In the genomic region with DNA sequence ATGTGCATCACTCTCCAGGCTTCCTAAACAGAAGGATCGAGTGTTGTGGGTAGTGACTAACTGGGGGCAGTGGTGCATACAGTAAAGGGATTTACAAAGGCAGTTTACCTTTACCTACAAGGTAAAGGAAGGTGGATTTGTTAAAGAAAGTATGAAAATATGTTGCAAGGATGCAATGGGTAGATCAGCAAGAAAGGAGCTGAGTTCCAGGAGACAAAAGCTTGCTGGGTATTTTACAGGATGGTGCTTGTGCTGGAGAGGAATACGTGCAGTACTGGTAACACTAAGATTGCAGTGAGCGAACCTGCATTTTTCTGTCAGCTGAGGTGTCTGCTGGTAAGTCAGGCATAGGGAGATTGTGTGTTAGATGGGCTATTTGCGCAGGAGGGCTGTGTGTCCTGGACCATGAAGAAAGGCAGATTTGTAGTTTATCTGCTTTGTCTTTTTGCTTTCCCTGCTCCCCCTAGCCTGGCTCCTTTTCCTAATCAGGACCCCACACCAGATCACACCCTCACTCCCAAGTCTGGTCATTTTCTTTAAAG, we compare ENCODE assay signal across 22 cellular contexts.
A peak's percentile ranks its signal among the peaks of the same experiment; 100 is the strongest.
DNase-seq lines count a peak whose midpoint lies in the region; ATAC-seq and TF ChIP-seq lines count a peak whose summit lies in the region.
"Had no signal": no experiment of that assay in that cellular context is flagged by ENCODE, and none has a peak within 500 bp of the region (broad histone marks: within the 10 kb centered on the region; RNA-seq: fewer than 3 reads in every experiment).

No MANE protein-coding gene starts in this region.

- no peaks in the 10 kb centered on the region for H3K36me3 Mint-ChIP-seq in neural crest cell (ENCODE audit: low read depth)
- H3K36me3 Mint-ChIP-seq: CD4-positive, CD25-positive, alpha-beta regulatory T cell; CD8-positive, alpha-beta memory T cell; IgD-negative memory B cell had no signal

- H3K4me1 ChIP-seq in stomach smooth muscle (ENCODE audit: control insufficient read depth, insufficient read depth, low read length), result peaks cover 21% of the 10 kb centered on the region
- H3K4me1 ChIP-seq: BE2C, HAP-1 had no signal

- H3K4me3 Mint-ChIP-seq in neural crest cell, result no peak overlapping the region
- H3K4me3 Mint-ChIP-seq: CD4-positive, CD25-positive, alpha-beta regulatory T cell; CD8-positive, alpha-beta memory T cell; IgD-negative memory B cell had no signal

- no peaks in the 10 kb centered on the region for H3K27me3 ChIP-seq in stomach smooth muscle (ENCODE audit: control insufficient read depth in 1 of 2, insufficient read depth in 2 of 2, low read length in 2 of 2)
- H3K27me3 ChIP-seq: BE2C had no signal

- no peak overlapping the region for H3K4me3 ChIP-seq in stomach smooth muscle (ENCODE audit: low read length in 2 of 2)
- H3K4me3 ChIP-seq: GM12878, GM23248, HAP-1 had no signal

- ATAC-seq in HG03439 (IDR thresholded peaks at IDR 0.05; ENCODE audit: unreplicated experiment), result no peak
- ATAC-seq in GM21737 (IDR thresholded peaks at IDR 0.05; ENCODE audit: unreplicated experiment), result no peak
- no peak for ATAC-seq in HG02840 (IDR thresholded peaks at IDR 0.05; ENCODE audit: low FRiP score, unreplicated experiment)
- ATAC-seq: GM12878, HepG2 had no signal

- H3K4me1 Mint-ChIP-seq in neural crest cell, result no peaks in the 10 kb centered on the region
- H3K4me1 Mint-ChIP-seq: CD4-positive, CD25-positive, alpha-beta regulatory T cell; IgD-negative memory B cell had no signal

- H3K9me3 Mint-ChIP-seq in neural crest cell, result no peaks in the 10 kb centered on the region
- H3K9me3 Mint-ChIP-seq: CD4-positive, CD25-positive, alpha-beta regulatory T cell; IgD-negative memory B cell had no signal

- peaks cover 5% of the 10 kb centered on the region for H3K27me3 Mint-ChIP-seq in neural crest cell (ENCODE audit: low read depth)

- H3K27ac Mint-ChIP-seq in neural crest cell (ENCODE audit: unreplicated experiment), result peak overlapping the region; percentile 36
- H3K27ac Mint-ChIP-seq: CD4-positive, CD25-positive, alpha-beta regulatory T cell; CD8-positive, alpha-beta memory T cell; IgD-negative memory B cell had no signal

- TF ChIP-seq CTCF in neural crest cell (conservative IDR thresholded peaks at IDR 0.05), result no peak

- peak overlapping the region; percentile 84 for H3K27ac ChIP-seq in stomach smooth muscle (ENCODE audit: low read length)
- H3K27ac ChIP-seq: GM23248 had no signal

- DNase-seq in kidney tubule cell (ENCODE audit: low spot score) (peak; percentile 7), neural crest cell (ENCODE audit: low read depth, low spot score) (no peak), NCI-H510A treated with DMSO at 0.1 percent for 48 hours (lab: John Stamatoyannopoulos, UW) (no peak)
- DNase-seq: ACHN; BE2C; C1 segment of cervical spinal cord; CD4-positive, CD25-positive, alpha-beta regulatory T cell; CD8-positive, alpha-beta memory T cell; COR-L47; DMS 273 treated with DMSO at 0.1 percent for 48 hours; DMS53; DND-41; EL had no signal

- H3K9ac ChIP-seq in stomach smooth muscle (ENCODE audit: low read length in 2 of 2), result no peak overlapping the region
- H3K9ac ChIP-seq: GM23248 had no signal

- no peaks in the 10 kb centered on the region for H3K9me3 ChIP-seq in stomach smooth muscle (ENCODE audit: control insufficient read depth in 2 of 2, low read length in 2 of 2)
- H3K9me3 ChIP-seq: BE2C, HAP-1 had no signal

- no peaks in the 10 kb centered on the region for H3K36me3 ChIP-seq in stomach smooth muscle (ENCODE audit: control insufficient read depth in 2 of 2, insufficient read depth in 2 of 2, low read length in 2 of 2)
- H3K36me3 ChIP-seq: BE2C, HAP-1 had no signal
